Comparison of ENCODE assay signal across 17 cellular contexts in the genomic region with DNA sequence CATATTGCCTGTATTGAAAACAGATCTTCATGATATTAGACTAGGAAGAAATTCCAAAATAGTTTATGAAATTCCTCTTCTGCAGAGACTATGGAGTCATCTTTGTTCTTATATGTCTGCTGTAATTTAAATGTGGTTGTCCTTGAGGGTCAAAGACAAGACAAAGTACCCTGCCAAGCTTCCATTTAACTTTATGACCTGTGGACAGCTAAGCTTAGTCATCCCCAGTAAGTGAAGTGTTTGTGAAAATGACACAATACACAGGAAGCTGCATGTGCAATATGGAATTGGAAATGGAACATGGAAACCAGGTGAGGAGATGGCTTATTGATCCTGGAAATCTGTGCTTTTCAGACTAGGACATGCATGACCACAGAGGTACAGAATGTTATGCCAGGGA.
"Had no signal": no experiment of that assay in that cellular context is flagged by ENCODE, and none has a peak within 500 bp of the region (broad histone marks: within the 10 kb centered on the region; RNA-seq: fewer than 3 reads in every experiment).

No MANE protein-coding gene starts in this region.

- H3K4me1 ChIP-seq: thyroid gland had no signal

- DNase-seq: activated B cell treated with CpG ODN at 0.5 μM for 24 hours; activated CD4-positive, alpha-beta T cell treated with anti-CD3 and anti-CD28 coated beads, Interleukin-2, amount 10 ng/mL, durations not matched to agents 24 days and 14 days; activated CD8-positive, alpha-beta memory T cell treated with anti-CD3 and anti-CD28 coated beads for 24 hours; activated naive CD4-positive, alpha-beta T cell treated with anti-CD3 and anti-CD28 coated beads for 36 hours; activated naive CD8-positive, alpha-beta T cell treated with anti-CD3 and anti-CD28 coated beads, Interleukin-2, amount 50 U/mL, for 24 hours; cerebellar nuclear complex; endodermal cell; glutamatergic neuron; hypothalamus; kidney; mesendoderm; natural killer cell; stimulated activated CD4-positive, alpha-beta T cell treated with anti-CD3 and anti-CD28 coated beads, Interleukin-15, amount 100 ng/mL, for 24 hours; stimulated activated CD4-positive, alpha-beta T cell treated with anti-CD3 and anti-CD28 coated beads, Interleukin-4, amount 100 ng/mL, for 1 hour; stimulated activated naive B cell treated with anti-CD40 and anti-IgM and Interleukin-4, amounts not matched to agents 10 μg/mL and 1 μg/mL and 100 μg/mL, for 72 hours; thyroid gland had no signal

- H3K4me3 ChIP-seq: skin epidermis, thyroid gland had no signal

- H3K36me3 ChIP-seq: thyroid gland had no signal

- H3K27me3 ChIP-seq: thyroid gland had no signal

- H3K27ac ChIP-seq: skin epidermis, thyroid gland had no signal

- H3K9me3 ChIP-seq: thyroid gland had no signal
